ENCODE assay signal across 2 cellular contexts in the genomic region with DNA sequence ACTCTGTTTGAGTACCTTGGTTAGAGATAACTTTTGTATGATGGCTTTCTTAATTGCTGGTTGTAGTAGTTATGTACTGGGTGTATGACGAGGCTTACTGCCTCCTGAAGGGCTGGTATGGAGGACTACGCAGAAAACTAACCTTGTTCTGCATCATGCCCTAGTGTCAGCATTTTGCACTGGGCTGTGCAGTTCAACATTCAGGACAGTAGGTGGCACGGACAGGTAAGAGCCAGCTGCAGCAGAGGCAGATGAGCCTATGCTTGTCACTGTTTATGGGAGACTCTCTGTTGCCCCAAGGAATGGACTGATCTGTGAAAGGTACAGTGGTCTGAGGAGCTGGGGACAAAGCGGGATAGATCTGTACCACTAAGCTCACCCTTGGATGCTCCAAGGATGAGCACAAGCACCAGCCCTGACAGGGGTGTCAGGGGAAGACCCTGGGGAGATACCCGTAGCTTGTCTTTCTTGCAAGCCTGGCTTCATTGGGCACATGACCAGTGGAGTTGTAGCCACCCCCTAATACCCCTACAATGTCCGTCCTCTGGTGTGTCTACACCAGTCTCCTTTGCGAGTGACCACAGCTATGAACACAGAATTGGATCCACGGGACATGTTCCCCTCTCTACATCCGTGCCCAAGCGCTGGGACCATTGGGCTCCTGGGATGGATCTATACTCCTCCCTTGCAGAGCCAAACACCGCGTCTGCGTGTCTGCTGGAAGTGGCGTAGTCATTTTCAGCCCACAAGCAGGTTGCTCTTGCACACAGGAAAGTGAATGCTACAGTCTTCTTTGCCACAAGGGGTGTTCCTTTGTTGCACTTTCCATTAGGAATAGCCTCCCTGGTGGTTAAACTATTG.
TF ChIP-seq lines count a peak whose summit lies in the region.

No MANE protein-coding gene starts in this region.

TF ChIP-seq in A549, 52 proteins besides CTCF, POLR2A, EP300 and RAD21:
- no peak for TF ChIP-seq ZFP36 (IDR thresholded peaks at IDR 0.05; ENCODE audit: borderline replicate concordance, partially characterized antibody)
- no peak for TF ChIP-seq CHD2 (IDR thresholded peaks at IDR 0.05; ENCODE audit: low read length, partially characterized antibody)
- no peak for TF ChIP-seq HOXA7 (CRISPR knock-in tag; IDR thresholded peaks at IDR 0.05)
- peak; percentile 31 for TF ChIP-seq MAFK (IDR thresholded peaks at IDR 0.05; ENCODE audit: partially characterized antibody)
- peak; percentile 30; the same call in 1 of the 3 replicates for TF ChIP-seq SMC3 (IDR thresholded peaks at IDR 0.05)
- TF ChIP-seq, protein P1, sequence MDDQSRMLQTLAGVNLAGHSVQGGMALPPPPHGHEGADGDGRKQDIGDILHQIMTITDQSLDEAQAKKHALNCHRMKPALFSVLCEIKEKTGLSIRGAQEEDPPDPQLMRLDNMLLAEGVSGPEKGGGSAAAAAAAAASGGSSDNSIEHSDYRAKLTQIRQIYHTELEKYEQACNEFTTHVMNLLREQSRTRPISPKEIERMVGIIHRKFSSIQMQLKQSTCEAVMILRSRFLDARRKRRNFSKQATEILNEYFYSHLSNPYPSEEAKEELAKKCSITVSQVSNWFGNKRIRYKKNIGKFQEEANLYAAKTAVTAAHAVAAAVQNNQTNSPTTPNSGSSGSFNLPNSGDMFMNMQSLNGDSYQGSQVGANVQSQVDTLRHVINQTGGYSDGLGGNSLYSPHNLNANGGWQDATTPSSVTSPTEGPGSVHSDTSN (IDR thresholded peaks at IDR 0.05): no peak
- no peak for TF ChIP-seq GATA3 (IDR thresholded peaks at IDR 0.05; ENCODE audit: borderline replicate concordance)
TF ChIP-seq in A549: peak in this region for 2.

TF ChIP-seq in IMR-90, 13 proteins besides CTCF, POLR2A, EP300 and RAD21:
- TF ChIP-seq MAZ (IDR thresholded peaks at IDR 0.05; ENCODE audit: borderline replicate concordance, low read depth, low read length): no peak
- no peak for TF ChIP-seq SMC3 (IDR thresholded peaks at IDR 0.05; ENCODE audit: low read depth, low read length)
- no peak for TF ChIP-seq MXI1 (IDR thresholded peaks at IDR 0.05; ENCODE audit: borderline replicate concordance, low read depth, low read length)
- no peak for TF ChIP-seq BHLHE40 (IDR thresholded peaks at IDR 0.05; ENCODE audit: low read depth, low read length)
- no peak for TF ChIP-seq FOS (IDR thresholded peaks at IDR 0.05; ENCODE audit: low read depth, low read length)
